2 cellular contexts compared by ENCODE assay signal in the genomic region with DNA sequence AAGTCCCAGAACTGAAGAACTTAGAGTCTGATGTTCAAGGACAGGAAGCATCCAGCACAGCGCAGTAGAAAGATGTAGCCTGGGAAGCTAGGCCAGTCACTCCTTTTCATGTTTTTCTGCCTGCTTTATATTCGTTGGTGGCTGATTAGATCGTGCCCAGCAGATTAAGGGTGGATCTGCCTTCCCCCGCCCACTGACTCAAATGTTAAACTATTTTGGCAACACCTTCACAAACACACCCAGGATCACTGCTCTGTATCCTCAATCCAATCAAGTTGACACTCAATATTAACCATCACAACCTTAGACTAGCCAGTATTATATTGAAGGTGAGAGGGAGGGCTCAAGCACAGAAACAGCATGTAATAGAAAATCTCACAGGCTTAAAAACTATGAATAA.
TF ChIP-seq lines count a peak whose summit lies in the region.

No MANE protein-coding gene starts in this region.

TF ChIP-seq in IMR-90, 13 proteins besides CTCF, POLR2A, EP300 and RAD21:
- TF ChIP-seq, protein P1, sequence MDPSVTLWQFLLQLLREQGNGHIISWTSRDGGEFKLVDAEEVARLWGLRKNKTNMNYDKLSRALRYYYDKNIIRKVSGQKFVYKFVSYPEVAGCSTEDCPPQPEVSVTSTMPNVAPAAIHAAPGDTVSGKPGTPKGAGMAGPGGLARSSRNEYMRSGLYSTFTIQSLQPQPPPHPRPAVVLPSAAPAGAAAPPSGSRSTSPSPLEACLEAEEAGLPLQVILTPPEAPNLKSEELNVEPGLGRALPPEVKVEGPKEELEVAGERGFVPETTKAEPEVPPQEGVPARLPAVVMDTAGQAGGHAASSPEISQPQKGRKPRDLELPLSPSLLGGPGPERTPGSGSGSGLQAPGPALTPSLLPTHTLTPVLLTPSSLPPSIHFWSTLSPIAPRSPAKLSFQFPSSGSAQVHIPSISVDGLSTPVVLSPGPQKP (IDR thresholded peaks at IDR 0.05; ENCODE audit: borderline replicate concordance, low read depth, low read length): no peak
- TF ChIP-seq FOS (IDR thresholded peaks at IDR 0.05; ENCODE audit: low read depth, low read length) (no peak), BHLHE40 (IDR thresholded peaks at IDR 0.05; ENCODE audit: low read depth, low read length) (no peak), CEBPB (IDR thresholded peaks at IDR 0.05; ENCODE audit: low read depth, low read length) (no peak), SMC3 (IDR thresholded peaks at IDR 0.05; ENCODE audit: low read depth, low read length) (no peak), RCOR1 (IDR thresholded peaks at IDR 0.05; ENCODE audit: insufficient replicate concordance, low read length) (no peak), CHD1 (IDR thresholded peaks at IDR 0.05; ENCODE audit: low read depth, low read length) (no peak), MXI1 (IDR thresholded peaks at IDR 0.05; ENCODE audit: borderline replicate concordance, low read depth, low read length) (no peak), MAFK (IDR thresholded peaks at IDR 0.05; ENCODE audit: low read depth, low read length) (no peak), MAZ (IDR thresholded peaks at IDR 0.05; ENCODE audit: borderline replicate concordance, low read depth, low read length) (no peak), RFX5 (IDR thresholded peaks at IDR 0.05; ENCODE audit: low read depth, low read length) (no peak), NFE2L2 (IDR thresholded peaks at IDR 0.05; ENCODE audit: low read depth, low read length) (no peak)
- TF ChIP-seq, protein P2, sequence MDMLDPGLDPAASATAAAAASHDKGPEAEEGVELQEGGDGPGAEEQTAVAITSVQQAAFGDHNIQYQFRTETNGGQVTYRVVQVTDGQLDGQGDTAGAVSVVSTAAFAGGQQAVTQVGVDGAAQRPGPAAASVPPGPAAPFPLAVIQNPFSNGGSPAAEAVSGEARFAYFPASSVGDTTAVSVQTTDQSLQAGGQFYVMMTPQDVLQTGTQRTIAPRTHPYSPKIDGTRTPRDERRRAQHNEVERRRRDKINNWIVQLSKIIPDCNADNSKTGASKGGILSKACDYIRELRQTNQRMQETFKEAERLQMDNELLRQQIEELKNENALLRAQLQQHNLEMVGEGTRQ (IDR thresholded peaks at IDR 0.05; ENCODE audit: low read depth, low read length): no peak

TF ChIP-seq in H1, 55 proteins besides CTCF, POLR2A, EP300 and RAD21:
- TF ChIP-seq ZNF274 (IDR thresholded peaks at IDR 0.05; ENCODE audit: borderline replicate concordance, extremely low read depth, low read length) (no peak), BCL11A (IDR thresholded peaks at IDR 0.05; ENCODE audit: low read depth in 2 of 2, low read length in 2 of 2) (no peak)
- TF ChIP-seq, protein P3, sequence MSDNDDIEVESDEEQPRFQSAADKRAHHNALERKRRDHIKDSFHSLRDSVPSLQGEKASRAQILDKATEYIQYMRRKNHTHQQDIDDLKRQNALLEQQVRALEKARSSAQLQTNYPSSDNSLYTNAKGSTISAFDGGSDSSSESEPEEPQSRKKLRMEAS (IDR thresholded peaks at IDR 0.05): no peak
